Comparison of ENCODE assay signal across 20 cellular contexts in genomic region chr14:89977668-89978067, GRCh38. TPM values are rescaled to one million over a fixed set of nuclear protein-coding genes. Genes with fewer than 3 reads are reported as not detected.
A peak's percentile ranks its signal among the peaks of the same experiment; 100 is the strongest.
DNase-seq lines count a peak whose midpoint lies in the region; TF ChIP-seq lines count a peak whose summit lies in the region.
"Had no signal": no experiment of that assay in that cellular context is flagged by ENCODE, and none has a peak within 500 bp of the region (broad histone marks: within the 10 kb centered on the region; RNA-seq: fewer than 3 reads in every experiment).

No MANE protein-coding gene starts in this region.

- H3K27ac Mint-ChIP-seq in activated T-helper 2 cell treated with anti-CD3 and anti-CD28 coated beads, Interferon-gamma antibody, Interleukin-2, Interleukin-4, amounts not matched to agents 10 μg/mL and 5 μg/mL and 100 μg/mL, durations not matched to agents 14 hours and 24 hours and 36 hours = no peak overlapping the region
- H3K27ac Mint-ChIP-seq: CD14-positive monocyte had no signal

- peaks cover 70% of the 10 kb centered on the region for H3K36me3 Mint-ChIP-seq in activated T-helper 2 cell treated with anti-CD3 and anti-CD28 coated beads, Interferon-gamma antibody, Interleukin-2, Interleukin-4, amounts not matched to agents 10 μg/mL and 5 μg/mL and 100 μg/mL, durations not matched to agents 14 hours and 24 hours and 36 hours (ENCODE audit: low read depth)

- no peaks in the 10 kb centered on the region for H3K9me3 ChIP-seq in WERI-Rb-1 (ENCODE audit: severe bottlenecking)
- H3K9me3 ChIP-seq: MG63 had no signal

- DNase-seq in Ammon's horn (ENCODE audit: low spot score) (peak; percentile 77), caudate nucleus (lab: John Stamatoyannopoulos, UW) (peak in 48 of 61 donors; percentile 4 to 66 (median 29)), inferior parietal cortex (ENCODE audit: extremely low spot score) (peak; percentile 72), occipital lobe (lab: John Stamatoyannopoulos, UW) (peak; percentile 7), NCI-H2196 (lab: John Stamatoyannopoulos, UW; ENCODE audit: unreplicated experiment) (no peak), WERI-Rb-1 (no peak), cardiac septum (ENCODE audit: low spot score) (no peak)
- DNase-seq in activated T-helper 2 cell treated with anti-CD3 and anti-CD28 coated beads, Interferon-gamma antibody, Interleukin-2, Interleukin-4, amounts not matched to agents 10 μg/mL and 5 μg/mL and 100 μg/mL, durations not matched to agents 14 hours and 24 hours and 36 hours (ENCODE audit: low spot score) = no peak
- DNase-seq: ACHN, DMS79, MG63, NCI-H1048, NCI-H1417 treated with DMSO at 0.1 percent for 48 hours, NCI-H187, NCI-H446 treated with DMSO at 0.1 percent for 48 hours, NCI-H526 treated with DMSO at 0.1 percent for 48 hours, OCI-M1 had no signal

- no peak overlapping the region for H3K27ac ChIP-seq in caudate nucleus (ENCODE audit: low read depth, low read length)
- H3K27ac ChIP-seq in WERI-Rb-1 = no peak overlapping the region
- H3K27ac ChIP-seq: 22Rv1 had no signal

- H3K4me3 Mint-ChIP-seq in activated T-helper 2 cell treated with anti-CD3 and anti-CD28 coated beads, Interferon-gamma antibody, Interleukin-2, Interleukin-4, amounts not matched to agents 10 μg/mL and 5 μg/mL and 100 μg/mL, durations not matched to agents 14 hours and 24 hours and 36 hours (ENCODE audit: low read depth) = no peak overlapping the region
- H3K4me3 Mint-ChIP-seq: CD14-positive monocyte had no signal

- no peaks in the 10 kb centered on the region for H3K27me3 ChIP-seq in WERI-Rb-1 (ENCODE audit: insufficient read depth, low read depth, severe bottlenecking)
- H3K27me3 ChIP-seq: MG63 had no signal

- no peak overlapping the region for H3K4me3 ChIP-seq in WERI-Rb-1 (ENCODE audit: low read depth, low read length)
- H3K4me3 ChIP-seq: K562, MG63 had no signal

- intact Hi-C loops in cardiac septum (cut with DNase I) = loop anchor here (10.0 kb wide), 1 partner anchor 77 kb away; no protein-coding TSS in a partner anchor
- intact Hi-C loops in activated T-helper 2 cell treated with anti-CD3 and anti-CD28 coated beads, Interferon-gamma antibody, Interleukin-2, Interleukin-4, amounts not matched to agents 10 μg/mL and 5 μg/mL and 100 μg/mL, durations not matched to agents 14 hours and 24 hours and 36 hours (cut with micrococcal nuclease) = loop anchor here (10.0 kb wide), 1 partner anchor 257 kb away; no protein-coding TSS in a partner anchor

- H3K27me3 Mint-ChIP-seq in activated T-helper 2 cell treated with anti-CD3 and anti-CD28 coated beads, Interferon-gamma antibody, Interleukin-2, Interleukin-4, amounts not matched to agents 10 μg/mL and 5 μg/mL and 100 μg/mL, durations not matched to agents 14 hours and 24 hours and 36 hours (ENCODE audit: low read depth) = no peaks in the 10 kb centered on the region

- TF ChIP-seq CTCF in WERI-Rb-1 (IDR thresholded peaks at IDR 0.05; ENCODE audit: low read depth, low read length) = no peak

- peaks cover 46% of the 10 kb centered on the region for H3K36me3 ChIP-seq in WERI-Rb-1

- H3K9me3 Mint-ChIP-seq in activated T-helper 2 cell treated with anti-CD3 and anti-CD28 coated beads, Interferon-gamma antibody, Interleukin-2, Interleukin-4, amounts not matched to agents 10 μg/mL and 5 μg/mL and 100 μg/mL, durations not matched to agents 14 hours and 24 hours and 36 hours = no peaks in the 10 kb centered on the region
- H3K9me3 Mint-ChIP-seq: CD14-positive monocyte had no signal

- peaks cover 3% of the 10 kb centered on the region for H3K4me1 Mint-ChIP-seq in activated T-helper 2 cell treated with anti-CD3 and anti-CD28 coated beads, Interferon-gamma antibody, Interleukin-2, Interleukin-4, amounts not matched to agents 10 μg/mL and 5 μg/mL and 100 μg/mL, durations not matched to agents 14 hours and 24 hours and 36 hours (ENCODE audit: low read depth)

RNA-seq across cellular contexts. Expression of gene TDP1, which starts 21.9 kb away (rescaled TPM):
- total RNA-seq in occipital lobe = 23.7 TPM
- 2.8 TPM for total RNA-seq in cardiac septum
- 95.6 and 97.5 TPM in 2 replicates for total RNA-seq in activated T-helper 2 cell treated with anti-CD3 and anti-CD28 coated beads, Interferon-gamma antibody, Interleukin-2, Interleukin-4, amounts not matched to agents 10 μg/mL and 5 μg/mL and 100 μg/mL, durations not matched to agents 14 hours and 24 hours and 36 hours

RNA-seq across cellular contexts. Expression of gene EFCAB11, which starts 23.1 kb away (rescaled TPM):
- total RNA-seq in occipital lobe = 3.7 TPM
- total RNA-seq in cardiac septum = 1.9 TPM
- 7.1 and 9.0 TPM in 2 replicates for total RNA-seq in activated T-helper 2 cell treated with anti-CD3 and anti-CD28 coated beads, Interferon-gamma antibody, Interleukin-2, Interleukin-4, amounts not matched to agents 10 μg/mL and 5 μg/mL and 100 μg/mL, durations not matched to agents 14 hours and 24 hours and 36 hours

Comparison
In these comparisons a context has a peak if more than half of its experiments do, and no peak if none do; other contexts are left out.
1. DNase-seq: peak in Ammon's horn (single experiment), caudate nucleus (48 of 61), inferior parietal cortex (single experiment) and occipital lobe (single experiment); none in NCI-H2196 (single experiment), WERI-Rb-1 (single experiment), cardiac septum (single experiment) and activated T-helper 2 cell treated with anti-CD3 and anti-CD28 coated beads, Interferon-gamma antibody, Interleukin-2, Interleukin-4, amounts not matched to agents 10 μg/mL and 5 μg/mL and 100 μg/mL, durations not matched to agents 14 hours and 24 hours and 36 hours (single experiment).